8 cellular contexts compared by ENCODE assay signal in the genomic region with DNA sequence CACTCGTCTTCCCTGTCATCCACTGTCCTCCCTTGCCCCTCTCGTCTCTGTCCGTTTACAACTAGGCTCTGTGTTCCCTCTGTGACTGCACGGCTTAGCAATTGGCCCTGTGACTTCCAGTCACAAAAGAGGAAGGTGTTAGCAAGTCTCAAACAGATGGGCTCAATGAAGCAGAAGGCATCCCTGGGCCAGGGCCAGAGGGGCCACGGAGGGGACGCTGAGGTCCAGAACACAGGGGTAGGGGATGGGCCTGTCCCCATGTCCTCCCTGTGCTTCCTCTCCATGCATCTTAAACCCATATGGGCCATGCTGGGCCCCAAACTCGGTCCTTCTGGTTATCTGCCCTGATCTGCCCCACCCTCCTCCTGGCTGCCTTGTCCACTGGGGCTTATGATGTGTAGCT. TPM values are rescaled to one million over a fixed set of nuclear protein-coding genes. Genes with fewer than 3 reads are reported as not detected.
DNase-seq lines count a peak whose midpoint lies in the region; ATAC-seq and TF ChIP-seq lines count a peak whose summit lies in the region.

A gene with protein sequence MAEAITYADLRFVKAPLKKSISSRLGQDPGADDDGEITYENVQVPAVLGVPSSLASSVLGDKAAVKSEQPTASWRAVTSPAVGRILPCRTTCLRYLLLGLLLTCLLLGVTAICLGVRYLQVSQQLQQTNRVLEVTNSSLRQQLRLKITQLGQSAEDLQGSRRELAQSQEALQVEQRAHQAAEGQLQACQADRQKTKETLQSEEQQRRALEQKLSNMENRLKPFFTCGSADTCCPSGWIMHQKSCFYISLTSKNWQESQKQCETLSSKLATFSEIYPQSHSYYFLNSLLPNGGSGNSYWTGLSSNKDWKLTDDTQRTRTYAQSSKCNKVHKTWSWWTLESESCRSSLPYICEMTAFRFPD (minus strand): TSS at position 89 of the 403 bp plus-strand sequence. CDS start 110 bp downstream, outside the sequence.

- H3K36me3 Mint-ChIP-seq in CD4-positive, CD25-positive, alpha-beta regulatory T cell = no peaks in the 10 kb centered on the region
- peaks cover 8% of the 10 kb centered on the region for H3K36me3 Mint-ChIP-seq in natural killer cell

- no peaks in the 10 kb centered on the region for H3K36me3 ChIP-seq in CD4-positive, CD25-positive, alpha-beta regulatory T cell (ENCODE audit: control insufficient read depth, insufficient read depth, low read length)
- no peaks in the 10 kb centered on the region for H3K36me3 ChIP-seq in KOPT-K1 (ENCODE audit: insufficient read depth, low read length)

- peaks cover 34% of the 10 kb centered on the region for H3K4me1 ChIP-seq in CD4-positive, CD25-positive, alpha-beta regulatory T cell (ENCODE audit: control insufficient read depth, insufficient read depth, low read length, poor library complexity, severe bottlenecking)

- TF ChIP-seq CTCF in dorsolateral prefrontal cortex (IDR thresholded peaks at IDR 0.05 in 54 of 56, conservative IDR thresholded peaks at IDR 0.05 in 2 of 56; ENCODE audit: low read depth in 1 of 56, partially characterized antibody in 56 of 56) = no peak
- no peak for TF ChIP-seq CTCF in natural killer cell (IDR thresholded peaks at IDR 0.05)

- intact Hi-C loops in dorsolateral prefrontal cortex (cut with DNase I) = no loop called here
- intact Hi-C loops in natural killer cell (cut with micrococcal nuclease) = loop anchor here (5.0 kb wide), 1 partner anchor 114 kb away; a partner anchor contains a TSS

- no peaks in the 10 kb centered on the region for H3K27me3 Mint-ChIP-seq in CD4-positive, CD25-positive, alpha-beta regulatory T cell
- no peaks in the 10 kb centered on the region for H3K27me3 Mint-ChIP-seq in natural killer cell (ENCODE audit: low read depth in 2 of 2)

- H3K27me3 ChIP-seq in CD4-positive, CD25-positive, alpha-beta regulatory T cell (ENCODE audit: control insufficient read depth, insufficient read depth, low read length) = no peaks in the 10 kb centered on the region
- peaks cover 0 to 28% (median 0%) of the 10 kb centered on the region in 45 donors for H3K27me3 ChIP-seq in dorsolateral prefrontal cortex

- H3K4me1 Mint-ChIP-seq in CD4-positive, CD25-positive, alpha-beta regulatory T cell = peaks cover 4 to 45% (median 30%) of the 10 kb centered on the region in 4 donors
- H3K4me1 Mint-ChIP-seq in natural killer cell = peaks cover 61 to 64% of the 10 kb centered on the region in 2 donors

- H3K9me3 ChIP-seq in CD4-positive, CD25-positive, alpha-beta regulatory T cell (ENCODE audit: control insufficient read depth in 2 of 2, low read length in 2 of 2) = no peaks in the 10 kb centered on the region
- no peaks in the 10 kb centered on the region for H3K9me3 ChIP-seq in KOPT-K1 (ENCODE audit: insufficient read depth, low read length, poor library complexity, severe bottlenecking)

- peak within 1 kb of the TSS; percentile 79 for H3K4me3 ChIP-seq in CD4-positive, CD25-positive, alpha-beta regulatory T cell (ENCODE audit: low read depth, low read length)
- H3K4me3 ChIP-seq in dorsolateral prefrontal cortex = peak within 1 kb of the TSS in 57 of 59 donors; percentile 26 to 69 (median 45)

- peak within 1 kb of the TSS; percentile 66 for H3K27ac ChIP-seq in CD4-positive, CD25-positive, alpha-beta regulatory T cell (ENCODE audit: insufficient read depth, low read length, poor library complexity, severe bottlenecking)
- H3K27ac ChIP-seq in KOPT-K1 (ENCODE audit: low read depth, low read length, poor library complexity, severe bottlenecking) (peak within 1 kb of the TSS; percentile 66), dorsolateral prefrontal cortex (no peak within 1 kb of the TSS)

- peak within 1 kb of the TSS; percentile 94 to 99 (median 95) for H3K27ac Mint-ChIP-seq in CD4-positive, CD25-positive, alpha-beta regulatory T cell
- peak within 1 kb of the TSS; percentile 98 to 99 for H3K27ac Mint-ChIP-seq in natural killer cell

- H3K9me3 Mint-ChIP-seq in CD4-positive, CD25-positive, alpha-beta regulatory T cell = peaks cover 0 to 2% (median 0%) of the 10 kb centered on the region in 7 donors
- no peaks in the 10 kb centered on the region for H3K9me3 Mint-ChIP-seq in natural killer cell

- DNase-seq in CD4-positive, CD25-positive, alpha-beta regulatory T cell = no peak
- DNase-seq in dorsolateral prefrontal cortex (peak in 1 of 10 donors; percentile 40), natural killer cell (no peak), NCI-H226 (no peak)

- ATAC-seq in CD4-positive, CD25-positive, alpha-beta regulatory T cell (ENCODE audit: low read depth in 2 of 2) = no peak
- ATAC-seq in natural killer cell = no peak
- no peak for ATAC-seq in GM18867 (IDR thresholded peaks at IDR 0.05; ENCODE audit: unreplicated experiment)
- ATAC-seq in HG02588 (IDR thresholded peaks at IDR 0.05; ENCODE audit: unreplicated experiment) = no peak
- no peak for ATAC-seq in GM21529 (IDR thresholded peaks at IDR 0.05; ENCODE audit: unreplicated experiment)

- H3K4me3 Mint-ChIP-seq in CD4-positive, CD25-positive, alpha-beta regulatory T cell = peak within 1 kb of the TSS; percentile 83 to 95 (median 88)
- peak within 1 kb of the TSS; percentile 96 for H3K4me3 Mint-ChIP-seq in natural killer cell

RNA-seq across cellular contexts. Expression of the gene that starts here (rescaled TPM):
- 7.9 TPM for total RNA-seq in CD4-positive, CD25-positive, alpha-beta regulatory T cell
- 1 to 10 TPM; 1.0 to 4.0 (median 1.9) TPM for polyA plus RNA-seq in CD4-positive, CD25-positive, alpha-beta regulatory T cell
- total RNA-seq in dorsolateral prefrontal cortex (1 to 10 TPM in 110 of 120 experiments, under 1 TPM in 10; 0.48 to 5.7 (median 2.3) TPM), natural killer cell (10 to 100 TPM; 27.0 to 48.1 (median 32.3) TPM)

Comparison
In these comparisons a context has a peak if more than half of its experiments do, and no peak if none do; other contexts are left out.
1. H3K27ac ChIP-seq: peak in CD4-positive, CD25-positive, alpha-beta regulatory T cell (single experiment) and KOPT-K1 (single experiment); none in dorsolateral prefrontal cortex (0 of 59).